18 cellular contexts compared by ENCODE assay signal in the genomic region with DNA sequence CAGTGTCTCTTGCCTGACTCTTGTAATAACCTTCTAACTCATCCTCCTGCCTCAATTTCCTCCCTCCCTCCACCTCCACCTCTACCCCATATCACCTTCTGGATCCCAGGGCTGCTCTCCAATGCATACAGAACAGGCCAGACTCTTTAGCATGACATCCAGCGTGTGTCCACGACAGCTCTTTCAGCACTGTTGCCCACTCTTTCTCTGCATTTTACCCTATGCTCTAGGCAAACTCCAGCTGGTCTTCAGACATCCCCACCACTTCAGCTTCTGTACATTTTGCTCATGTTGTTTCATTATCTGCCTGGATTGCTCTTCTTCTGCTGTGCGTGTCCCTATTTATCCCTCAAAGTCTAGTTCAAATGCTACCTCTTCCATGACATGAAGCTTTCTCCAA. TPM values are rescaled to one million over a fixed set of nuclear protein-coding genes. Genes with fewer than 3 reads are reported as not detected.
DNase-seq lines count a peak whose midpoint lies in the region; ATAC-seq and TF ChIP-seq lines count a peak whose summit lies in the region.
"Had no signal": no experiment of that assay in that cellular context is flagged by ENCODE, and none has a peak within 500 bp of the region (broad histone marks: within the 10 kb centered on the region; RNA-seq: fewer than 3 reads in every experiment).

No MANE protein-coding gene starts in this region.

- CTCF ChIA-PET in activated naive CD4-positive, alpha-beta T cell treated with anti-CD3 and anti-CD28 coated beads for 36 hours (lab: Charles Lee), result interaction anchor here (1.2 to 6.6 kb wide), 4 partner anchors 13 to 252 kb away, joined by 3 to 31 read pairs (median 5); no protein-coding TSS in a partner anchor

- WGBS in heart left ventricle, 4 donors, result 80 to 87% (median 85%) methylated on average over 3 of the region's 3 CpGs
- 84 to 87% methylated on average over 3 of the region's 3 CpGs for WGBS in esophagus, 2 donors
- 67 to 80% (median 77%) methylated on average over 3 of the region's 3 CpGs for WGBS in psoas muscle, 3 donors
- 75 to 78% methylated on average over 3 of the region's 3 CpGs for WGBS in upper lobe of left lung, 2 donors

- no peaks in the 10 kb centered on the region for H3K9me3 ChIP-seq in heart left ventricle
- no peaks in the 10 kb centered on the region for H3K9me3 ChIP-seq in esophagus (ENCODE audit: control insufficient read depth in 2 of 2, insufficient read depth in 1 of 2, low read depth in 1 of 2, low read length in 1 of 2)
- H3K9me3 ChIP-seq in psoas muscle, result no peaks in the 10 kb centered on the region
- H3K9me3 ChIP-seq in upper lobe of left lung, result no peaks in the 10 kb centered on the region

- H3K27me3 ChIP-seq in heart left ventricle (no peaks in the 10 kb centered on the region), esophagus (ENCODE audit: control insufficient read depth in 1 of 2, insufficient read depth in 2 of 2, low read length in 2 of 2) (no peaks in the 10 kb centered on the region), psoas muscle (ENCODE audit: insufficient read depth in 3 of 3, low read length in 2 of 3) (no peaks in the 10 kb centered on the region), upper lobe of left lung (no peaks in the 10 kb centered on the region)

- H3K9me3 Mint-ChIP-seq in type B pancreatic cell, result no peaks in the 10 kb centered on the region
- H3K9me3 Mint-ChIP-seq in activated naive CD4-positive, alpha-beta T cell treated with anti-CD3 and anti-CD28 coated beads for 36 hours, result no peaks in the 10 kb centered on the region
- H3K9me3 Mint-ChIP-seq: activated CD4-positive, alpha-beta memory T cell treated with anti-CD3 and anti-CD28 coated beads, Interleukin-2, amount 10 ng/mL, durations not matched to agents 7 days and 5 days; activated T-cell treated with anti-CD3 and anti-CD28 coated beads, Interleukin-2, amount 50 U/mL, for 4 hours; HFFc6; stimulated activated naive B cell treated with anti-CD40 and anti-IgM and Interleukin-4, amounts not matched to agents 10 μg/mL and 1 μg/mL and 100 μg/mL, for 72 hours had no signal

- ATAC-seq in heart left ventricle (no peak), left ventricle myocardium superior (no peak), psoas muscle (no peak), upper lobe of left lung (ENCODE audit: low FRiP score in 2 of 2) (no peak)
- ATAC-seq: activated T-cell treated with anti-CD3 and anti-CD28 coated beads, Interleukin-2, amount 50 U/mL, for 4 hours; stimulated activated naive B cell treated with anti-CD40 and anti-IgM and Interleukin-4, amounts not matched to agents 10 μg/mL and 1 μg/mL and 100 μg/mL, for 72 hours had no signal

- DNase-seq in heart left ventricle, result no peak
- no peak for DNase-seq in left ventricle myocardium superior
- no peak for DNase-seq in psoas muscle
- no peak for DNase-seq in upper lobe of left lung
- DNase-seq in type B pancreatic cell (ENCODE audit: extremely low spot score, unreplicated experiment), result no peak
- no peak for DNase-seq in KBM-7
- DNase-seq in activated naive CD4-positive, alpha-beta T cell treated with anti-CD3 and anti-CD28 coated beads for 36 hours, result no peak
- DNase-seq: activated CD4-positive, alpha-beta memory T cell treated with anti-CD3 and anti-CD28 coated beads, Interleukin-2, amount 10 ng/mL, durations not matched to agents 7 days and 5 days; activated CD4-positive, CD25-positive, alpha-beta regulatory T cell; activated naive CD4-positive, alpha-beta T cell treated with anti-CD3 and anti-CD28 coated beads, Interleukin-2, amount 50 U/mL, for 16 hours; activated T-cell treated with anti-CD3 and anti-CD28 coated beads, Interleukin-2, amount 50 U/mL, for 4 hours; effector CD8-positive, alpha-beta T cell; NCI-H1417 treated with DMSO at 0.1 percent for 48 hours; NCI-H510A treated with DMSO at 0.1 percent for 48 hours; retina; stimulated activated naive B cell treated with anti-CD40 and anti-IgM and Interleukin-4, amounts not matched to agents 10 μg/mL and 1 μg/mL and 100 μg/mL, for 72 hours had no signal

- no peak for TF ChIP-seq CTCF in heart left ventricle (IDR thresholded peaks at IDR 0.05)
- no peak for TF ChIP-seq CTCF in psoas muscle (IDR thresholded peaks at IDR 0.05)
- TF ChIP-seq CTCF in upper lobe of left lung (IDR thresholded peaks at IDR 0.05), result no peak
- TF ChIP-seq CTCF in type B pancreatic cell (conservative IDR thresholded peaks at IDR 0.05), result no peak

- no peak overlapping the region for H3K27ac Mint-ChIP-seq in type B pancreatic cell
- no peak overlapping the region for H3K27ac Mint-ChIP-seq in activated naive CD4-positive, alpha-beta T cell treated with anti-CD3 and anti-CD28 coated beads for 36 hours
- H3K27ac Mint-ChIP-seq: activated CD4-positive, alpha-beta memory T cell treated with anti-CD3 and anti-CD28 coated beads, Interleukin-2, amount 10 ng/mL, durations not matched to agents 7 days and 5 days; HFFc6; stimulated activated naive B cell treated with anti-CD40 and anti-IgM and Interleukin-4, amounts not matched to agents 10 μg/mL and 1 μg/mL and 100 μg/mL, for 72 hours had no signal

- peak overlapping the region; percentile 31 to 100 (median 78) for H3K27ac ChIP-seq in heart left ventricle
- peak overlapping the region; percentile 45 to 55 for H3K27ac ChIP-seq in esophagus (ENCODE audit: low read depth in 2 of 2, low read length in 1 of 2)
- peak overlapping the region; percentile 56 for H3K27ac ChIP-seq in psoas muscle
- peak overlapping the region; percentile 66 to 87 (median 79) for H3K27ac ChIP-seq in upper lobe of left lung

- TF ChIP-seq POLR2A in heart left ventricle (IDR thresholded peaks at IDR 0.05), result no peak
- TF ChIP-seq POLR2A in upper lobe of left lung (IDR thresholded peaks at IDR 0.05), result no peak

- peaks cover 23 to 91% (median 81%) of the 10 kb centered on the region in 12 donors for H3K4me1 ChIP-seq in heart left ventricle
- peaks cover 3 to 17% of the 10 kb centered on the region in 2 donors for H3K4me1 ChIP-seq in esophagus (ENCODE audit: control insufficient read depth in 2 of 2, insufficient read depth in 2 of 2, low read length in 1 of 2)
- peaks cover 82% of the 10 kb centered on the region for H3K4me1 ChIP-seq in psoas muscle
- peaks cover 35 to 46% (median 38%) of the 10 kb centered on the region in 4 donors for H3K4me1 ChIP-seq in upper lobe of left lung

- no peaks in the 10 kb centered on the region for H3K36me3 Mint-ChIP-seq in type B pancreatic cell
- no peaks in the 10 kb centered on the region for H3K36me3 Mint-ChIP-seq in activated naive CD4-positive, alpha-beta T cell treated with anti-CD3 and anti-CD28 coated beads for 36 hours (ENCODE audit: low read depth)

- H3K36me3 ChIP-seq in heart left ventricle (peaks cover 0 to 8% (median 4%) of the 10 kb centered on the region in 9 donors), esophagus (ENCODE audit: control insufficient read depth in 2 of 2, insufficient read depth in 2 of 2, low read length in 1 of 2) (peaks cover 0 to 8% of the 10 kb centered on the region in 2 donors), psoas muscle (ENCODE audit: insufficient read depth in 1 of 2, low read depth in 1 of 2) (peaks cover 0 to 14% of the 10 kb centered on the region in 2 donors), upper lobe of left lung (no peaks in the 10 kb centered on the region)

- peaks cover 7% of the 10 kb centered on the region for H3K27me3 Mint-ChIP-seq in type B pancreatic cell
- H3K27me3 Mint-ChIP-seq in activated naive CD4-positive, alpha-beta T cell treated with anti-CD3 and anti-CD28 coated beads for 36 hours (ENCODE audit: low read depth), result peaks cover 17% of the 10 kb centered on the region

- TF ChIP-seq EP300 in upper lobe of left lung (IDR thresholded peaks at IDR 0.05), result no peak

- in situ Hi-C loops in KBM-7 (cut with MboI; ENCODE audit: low pct_unique_long_range_greater_than_20kb, low sequenced_read_pairs), result no loop called here

- no peak overlapping the region for H3K4me3 Mint-ChIP-seq in type B pancreatic cell
- no peak overlapping the region for H3K4me3 Mint-ChIP-seq in activated naive CD4-positive, alpha-beta T cell treated with anti-CD3 and anti-CD28 coated beads for 36 hours
- H3K4me3 Mint-ChIP-seq: activated CD4-positive, alpha-beta memory T cell treated with anti-CD3 and anti-CD28 coated beads, Interleukin-2, amount 10 ng/mL, durations not matched to agents 7 days and 5 days; activated T-cell treated with anti-CD3 and anti-CD28 coated beads, Interleukin-2, amount 50 U/mL, for 4 hours; HFFc6; stimulated activated naive B cell treated with anti-CD40 and anti-IgM and Interleukin-4, amounts not matched to agents 10 μg/mL and 1 μg/mL and 100 μg/mL, for 72 hours had no signal

- H3K4me3 ChIP-seq in heart left ventricle (no peak overlapping the region), esophagus (ENCODE audit: low read depth in 1 of 2, low read length in 2 of 2) (no peak overlapping the region), psoas muscle (no peak overlapping the region), upper lobe of left lung (no peak overlapping the region)

- intact Hi-C loops in heart left ventricle (cut with DNase I) (loop anchor here in 1 of 10 donors (2.0 kb wide), 1 partner anchor 14 kb away; no protein-coding TSS in a partner anchor), left ventricle myocardium superior (cut with micrococcal nuclease) (no loop called here), psoas muscle (cut with DNase I) (no loop called here)
- intact Hi-C loops in activated naive CD4-positive, alpha-beta T cell treated with anti-CD3 and anti-CD28 coated beads for 36 hours (cut with micrococcal nuclease), result no loop called here

- H3K4me1 Mint-ChIP-seq in type B pancreatic cell (ENCODE audit: unreplicated experiment), result peaks cover 30% of the 10 kb centered on the region
- H3K4me1 Mint-ChIP-seq in activated naive CD4-positive, alpha-beta T cell treated with anti-CD3 and anti-CD28 coated beads for 36 hours (ENCODE audit: low read depth), result peaks cover 11% of the 10 kb centered on the region

RNA-seq across cellular contexts. Expression of a gene that starts 4.8 kb away (rescaled TPM):
- total RNA-seq in heart left ventricle (10 to 100 TPM; 10.1 to 33.2 (median 14.0) TPM), left ventricle myocardium superior (23.1 TPM), psoas muscle (10 to 100 TPM in 2 of 4 donors, 1 to 10 TPM in 2; 7.4 to 15.0 (median 10.4) TPM), upper lobe of left lung (10 to 100 TPM in 1 of 6 donors, 1 to 10 TPM in 5; 4.5 to 11.5 (median 7.4) TPM), type B pancreatic cell (ENCODE audit: low replicate concordance) (5.3 and 9.7 TPM in 2 replicates)
- polyA plus RNA-seq in heart left ventricle (10 to 100 TPM in 1 of 2 donors, 1 to 10 TPM in 1; 9.0 to 14.5 TPM), esophagus (1 to 10 TPM; 1.2 to 3.0 TPM), psoas muscle (1 to 10 TPM; 1.6 to 5.4 (median 3.7) TPM)
- total RNA-seq in activated naive CD4-positive, alpha-beta T cell treated with anti-CD3 and anti-CD28 coated beads for 36 hours, result 1 to 10 TPM; 1.9 to 3.2 TPM

RNA-seq across cellular contexts. Expression of a gene that starts 21.3 kb away (rescaled TPM):
- total RNA-seq in heart left ventricle (10 to 100 TPM in 2 of 9 donors, 1 to 10 TPM in 7; 5.7 to 12.9 (median 7.4) TPM), left ventricle myocardium superior (7.1 TPM), psoas muscle (10 to 100 TPM in 1 of 4 donors, 1 to 10 TPM in 3; 6.2 to 11.6 (median 7.6) TPM), upper lobe of left lung (10 to 100 TPM in 2 of 6 donors, 1 to 10 TPM in 4; 7.9 to 18.5 (median 9.2) TPM), type B pancreatic cell (ENCODE audit: low replicate concordance) (13.2 and 18.1 TPM in 2 replicates)
- polyA plus RNA-seq in heart left ventricle (1 to 10 TPM; 2.9 to 7.3 TPM), esophagus (1 to 10 TPM; 3.2 to 4.2 TPM), psoas muscle (10 to 100 TPM in 1 of 3 donors, 1 to 10 TPM in 2; 7.9 to 11.3 (median 8.1) TPM)
- total RNA-seq in activated naive CD4-positive, alpha-beta T cell treated with anti-CD3 and anti-CD28 coated beads for 36 hours, result 10 to 100 TPM; 11.4 to 13.3 TPM
